ENCODE assay signal across 13 cellular contexts in genomic region chr9:115170674-115171073, GRCh38. TPM values are rescaled to one million over a fixed set of nuclear protein-coding genes. Genes with fewer than 3 reads are reported as not detected.
DNase-seq lines count a peak whose midpoint lies in the region; FAIRE-seq and TF ChIP-seq lines count a peak whose summit lies in the region.
"Had no signal": no experiment of that assay in that cellular context is flagged by ENCODE, and none has a peak within 500 bp of the region (broad histone marks: within the 10 kb centered on the region; RNA-seq: fewer than 3 reads in every experiment).

No MANE protein-coding gene starts in this region.

- H3K4me3 ChIP-seq in bronchial epithelial cell (ENCODE audit: low read depth, low read length), result no peak overlapping the region
- no peak overlapping the region for H3K4me3 ChIP-seq in Peyer's patch

- H3K4me1 ChIP-seq in Peyer's patch, result no peaks in the 10 kb centered on the region

- no peak for FAIRE-seq in bronchial epithelial cell (lab: Jason Lieb, UNC)
- FAIRE-seq in GM12892 (lab: Jason Lieb, UNC), result no peak
- FAIRE-seq: TTC549 had no signal

- H3K27me3 ChIP-seq in bronchial epithelial cell (ENCODE audit: control insufficient read depth, insufficient read depth, low read length), result no peaks in the 10 kb centered on the region
- no peaks in the 10 kb centered on the region for H3K27me3 ChIP-seq in Peyer's patch

- TF ChIP-seq CTCF in bronchial epithelial cell (IDR thresholded peaks at IDR 0.05; ENCODE audit: insufficient read depth, low read length, severe bottlenecking), result no peak
- TF ChIP-seq CTCF in Peyer's patch (IDR thresholded peaks at IDR 0.05), result no peak

- H3K9me3 ChIP-seq in Peyer's patch, result no peaks in the 10 kb centered on the region

- H3K27ac ChIP-seq in Peyer's patch, result no peak overlapping the region

- no peaks in the 10 kb centered on the region for H3K36me3 ChIP-seq in bronchial epithelial cell (ENCODE audit: control insufficient read depth, insufficient read depth, low read length)
- H3K36me3 ChIP-seq in Peyer's patch, result no peaks in the 10 kb centered on the region

- TF ChIP-seq POLR2A in GM12892 (IDR thresholded peaks at IDR 0.05; ENCODE audit: low read depth, low read length), result no peak
- no peak for TF ChIP-seq POLR2A in Peyer's patch (IDR thresholded peaks at IDR 0.05)

- DNase-seq in AG20443 (ENCODE audit: low spot score) (peak; percentile 56), LHCN-M2 (ENCODE audit: low read depth) (peak; percentile 90), bronchial epithelial cell (ENCODE audit: low read depth) (peak; percentile 90), kidney tubule cell (ENCODE audit: low spot score) (peak; percentile 62), MV-4-11 (lab: John Stamatoyannopoulos, UW) (no peak), GM12892 (ENCODE audit: insufficient read length) (no peak), Peyer's patch (no peak)
- DNase-seq in stimulated activated naive CD4-positive, alpha-beta T cell treated with Interleukin-2 at 50 U/mL for 16 hours (lab: John Stamatoyannopoulos, UW), result no peak
- DNase-seq: AML-193, caudate nucleus, head of caudate nucleus, NCI-H1436 had no signal

RNA-seq across cellular contexts. Expression of gene TNC, which starts 52.7 kb away (rescaled TPM):
- total RNA-seq in LHCN-M2 (2014; rRNA removed) (29.6 and 39.9 TPM in 2 replicates), bronchial epithelial cell (124 and 204 TPM in 2 replicates), Peyer's patch (10 to 100 TPM; 14.5 to 97.4 (median 38.4) TPM)
- 2.1 TPM for polyA plus RNA-seq in LHCN-M2 (2012)
- 0.42 TPM for polyA plus RNA-seq in GM12892 (2012; ENCODE audit: missing spikeins)

Comparison
In these comparisons a context has a peak if more than half of its experiments do, and no peak if none do; other contexts are left out.
1. DNase-seq: peak in AG20443 (single experiment), LHCN-M2 (single experiment), bronchial epithelial cell (single experiment) and kidney tubule cell (single experiment); none in stimulated activated naive CD4-positive, alpha-beta T cell treated with Interleukin-2 at 50 U/mL for 16 hours (single experiment), MV-4-11 (single experiment), GM12892 (single experiment) and Peyer's patch (0 of 3).